ENCODE assay signal across 18 cellular contexts in the genomic region with DNA sequence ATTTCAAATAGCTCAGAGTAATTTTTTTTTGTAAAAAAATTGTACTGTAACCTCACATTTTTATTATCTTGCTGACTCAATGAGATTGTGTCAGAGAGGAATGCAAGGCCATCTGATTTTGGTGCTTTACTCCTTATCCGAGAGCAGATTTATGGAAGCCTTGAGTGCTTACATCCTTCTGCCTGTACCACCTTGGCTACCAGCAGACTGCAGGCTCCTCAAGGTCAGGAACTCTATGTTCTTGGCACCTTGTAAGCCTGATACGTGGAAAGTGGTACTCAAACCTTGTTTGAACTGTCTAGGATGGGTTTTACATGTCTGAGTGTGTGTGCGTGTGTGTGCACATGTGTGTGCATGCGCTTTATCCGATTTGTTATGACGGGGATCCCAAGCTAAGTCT.
"Had no signal": no experiment of that assay in that cellular context is flagged by ENCODE, and none has a peak within 500 bp of the region (broad histone marks: within the 10 kb centered on the region; RNA-seq: fewer than 3 reads in every experiment).

No MANE protein-coding gene starts in this region.

- H3K36me3 ChIP-seq: tibial nerve, WERI-Rb-1 had no signal

- H3K27me3 ChIP-seq: foreskin keratinocyte, tibial nerve had no signal

- H3K4me3 ChIP-seq: skin epidermis, tibial nerve had no signal

- ATAC-seq: activated naive CD4-positive, alpha-beta T cell treated with anti-CD3 and anti-CD28 coated beads, Interleukin-2, amount 50 U/mL, for 72 hours; foreskin keratinocyte; left colon; T-helper 17 cell had no signal

- DNase-seq: activated CD4-positive, alpha-beta memory T cell treated with anti-CD3 and anti-CD28 coated beads, Interleukin-2, amount 10 ng/mL, durations not matched to agents 7 days and 5 days; activated effector memory CD4-positive, alpha-beta T cell treated with anti-CD3 and anti-CD28 coated beads, Interleukin-2, amount 50 U/mL, for 16 hours; activated T-cell treated with anti-CD3 and anti-CD28 coated beads, Interleukin-2, amount 50 U/mL, for 48 hours; amygdala; cortex of kidney; effector CD4-positive, alpha-beta T cell; foreskin keratinocyte; left colon; naive B cell; stimulated activated CD4-positive, alpha-beta T cell treated with anti-CD3 and anti-CD28 coated beads, Interleukin-15, amount 100 ng/mL, for 24 hours; stimulated activated CD4-positive, alpha-beta T cell treated with anti-CD3 and anti-CD28 coated beads, Interleukin-4, amount 100 ng/mL, for 1 hour; stimulated activated naive CD4-positive, alpha-beta T cell; T-helper 17 cell; WERI-Rb-1 had no signal

- H3K79me2 ChIP-seq: parathyroid adenoma had no signal

- H3K4me1 ChIP-seq: foreskin keratinocyte, parathyroid adenoma, tibial nerve had no signal

- H2AFZ ChIP-seq: parathyroid adenoma had no signal

- H3K27ac ChIP-seq: foreskin keratinocyte, parathyroid adenoma, skin epidermis, tibial nerve, WERI-Rb-1 had no signal

- H3K9me3 ChIP-seq: tibial nerve had no signal
